Comparison of ENCODE assay signal across 8 cellular contexts in the genomic region with DNA sequence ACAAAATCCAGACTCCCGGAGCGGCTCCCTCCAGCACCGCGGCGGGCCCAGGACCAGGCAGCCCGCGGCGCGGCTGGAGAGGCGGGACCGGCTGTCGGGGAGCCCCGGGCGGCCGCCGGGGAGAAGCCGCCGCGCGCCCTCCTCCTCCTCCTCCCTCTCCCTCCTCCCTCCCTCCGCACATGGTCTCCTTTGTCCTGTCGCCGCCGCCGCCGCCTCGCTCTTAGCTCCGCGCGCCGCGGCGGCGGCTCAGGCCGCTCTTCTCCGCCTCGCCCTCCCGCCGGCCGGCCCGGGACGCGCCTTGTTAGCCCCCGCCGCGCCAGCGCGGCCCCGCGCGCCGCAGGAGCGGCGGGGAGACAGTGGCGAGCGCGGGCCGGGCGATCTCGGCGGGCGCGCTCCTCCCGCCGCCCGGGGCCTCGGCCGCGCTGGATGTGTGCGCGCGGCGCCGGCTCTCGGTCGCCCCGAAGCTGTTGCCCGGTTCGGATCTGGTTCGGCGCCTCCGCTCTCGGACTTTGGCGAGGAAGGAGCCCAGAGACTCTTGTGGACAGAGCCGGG.
A peak's percentile ranks its signal among the peaks of the same experiment; 100 is the strongest.
DNase-seq lines count a peak whose midpoint lies in the region; ATAC-seq and TF ChIP-seq lines count a peak whose summit lies in the region.

No MANE protein-coding gene starts in this region.

- H3K4me3 Mint-ChIP-seq in activated CD4-positive, alpha-beta memory T cell treated with anti-CD3 and anti-CD28 coated beads for 36 hours = peak overlapping the region; percentile 74
- peak overlapping the region; percentile 98 for H3K4me3 Mint-ChIP-seq in natural killer cell treated with Interleukin-12 subunit alpha and Interleukin-12 subunit beta and Interleukin-15 and Interleukin-18, amount 100 ng/mL, for 72 hours

- intact Hi-C loops in activated CD4-positive, alpha-beta memory T cell treated with anti-CD3 and anti-CD28 coated beads for 36 hours (cut with micrococcal nuclease) = loop anchor here (2.0 kb wide), 1 partner anchor 46 kb away; no protein-coding TSS in a partner anchor

- H3K9me3 Mint-ChIP-seq in activated CD4-positive, alpha-beta memory T cell treated with anti-CD3 and anti-CD28 coated beads for 36 hours = no peaks in the 10 kb centered on the region
- no peaks in the 10 kb centered on the region for H3K9me3 Mint-ChIP-seq in natural killer cell treated with Interleukin-12 subunit alpha and Interleukin-12 subunit beta and Interleukin-15 and Interleukin-18, amount 100 ng/mL, for 72 hours

- POLR2A ChIA-PET in activated CD4-positive, alpha-beta memory T cell treated with anti-CD3 and anti-CD28 coated beads for 36 hours (lab: Charles Lee) = interaction anchor here (0.9 to 1.4 kb wide), 2 partner anchors 12 to 83 kb away, joined by 3 read pairs; no protein-coding TSS in a partner anchor

- H3K4me3 ChIP-seq in fibroblast of pulmonary artery (replicated peaks; ENCODE audit: low read depth, low read length) = peak overlapping the region; percentile 73

- peaks cover 37% of the 10 kb centered on the region for H3K27me3 Mint-ChIP-seq in activated CD4-positive, alpha-beta memory T cell treated with anti-CD3 and anti-CD28 coated beads for 36 hours
- H3K27me3 Mint-ChIP-seq in natural killer cell treated with Interleukin-12 subunit alpha and Interleukin-12 subunit beta and Interleukin-15 and Interleukin-18, amount 100 ng/mL, for 72 hours = no peaks in the 10 kb centered on the region

- H3K27ac Mint-ChIP-seq in activated CD4-positive, alpha-beta memory T cell treated with anti-CD3 and anti-CD28 coated beads for 36 hours = no peak overlapping the region
- no peak overlapping the region for H3K27ac Mint-ChIP-seq in natural killer cell treated with Interleukin-12 subunit alpha and Interleukin-12 subunit beta and Interleukin-15 and Interleukin-18, amount 100 ng/mL, for 72 hours

- ATAC-seq in GM19395 (IDR thresholded peaks at IDR 0.05; ENCODE audit: unreplicated experiment) (peak; percentile 38), HG03571 (IDR thresholded peaks at IDR 0.05; ENCODE audit: unreplicated experiment) (peak; percentile 38), HG02840 (IDR thresholded peaks at IDR 0.05; ENCODE audit: low FRiP score, unreplicated experiment) (no peak)
- ATAC-seq in natural killer cell treated with Interleukin-12 subunit alpha and Interleukin-12 subunit beta and Interleukin-15 and Interleukin-18, amount 100 ng/mL, for 72 hours = peak; percentile 60 to 67

- DNase-seq in COR-L47 (lab: John Stamatoyannopoulos, UW) = peak; percentile 49
- DNase-seq in activated CD4-positive, alpha-beta memory T cell treated with anti-CD3 and anti-CD28 coated beads for 36 hours = peak; percentile 20
- peak; percentile 30 for DNase-seq in fibroblast of pulmonary artery (ENCODE audit: low read depth)
- no peak for DNase-seq in natural killer cell treated with Interleukin-12 subunit alpha and Interleukin-12 subunit beta and Interleukin-15 and Interleukin-18, amount 100 ng/mL, for 72 hours (ENCODE audit: low spot score)
- DNase-seq in DMS153 treated with DMSO at 0.1 percent for 48 hours (lab: John Stamatoyannopoulos, UW; ENCODE audit: unreplicated experiment) = no peak

- TF ChIP-seq CTCF in fibroblast of pulmonary artery (IDR thresholded peaks at IDR 0.05; ENCODE audit: low read length, missing control alignments) = no peak

- CTCF ChIA-PET in activated CD4-positive, alpha-beta memory T cell treated with anti-CD3 and anti-CD28 coated beads for 36 hours (lab: Charles Lee) = no interaction called here

- peaks cover 7% of the 10 kb centered on the region for H3K4me1 Mint-ChIP-seq in activated CD4-positive, alpha-beta memory T cell treated with anti-CD3 and anti-CD28 coated beads for 36 hours (ENCODE audit: low read depth)
- peaks cover 24 to 37% of the 10 kb centered on the region in 2 donors for H3K4me1 Mint-ChIP-seq in natural killer cell treated with Interleukin-12 subunit alpha and Interleukin-12 subunit beta and Interleukin-15 and Interleukin-18, amount 100 ng/mL, for 72 hours (ENCODE audit: low read depth in 2 of 2)

- H3K36me3 Mint-ChIP-seq in activated CD4-positive, alpha-beta memory T cell treated with anti-CD3 and anti-CD28 coated beads for 36 hours = peaks cover 2% of the 10 kb centered on the region
- H3K36me3 Mint-ChIP-seq in natural killer cell treated with Interleukin-12 subunit alpha and Interleukin-12 subunit beta and Interleukin-15 and Interleukin-18, amount 100 ng/mL, for 72 hours = peaks cover 5% of the 10 kb centered on the region

Comparison
In these comparisons a context has a peak if more than half of its experiments do, and no peak if none do; other contexts are left out.
1. DNase-seq: peak in COR-L47 (single experiment), activated CD4-positive, alpha-beta memory T cell treated with anti-CD3 and anti-CD28 coated beads for 36 hours (single experiment) and fibroblast of pulmonary artery (single experiment); none in natural killer cell treated with Interleukin-12 subunit alpha and Interleukin-12 subunit beta and Interleukin-15 and Interleukin-18, amount 100 ng/mL, for 72 hours (single experiment) and DMS153 treated with DMSO at 0.1 percent for 48 hours (single experiment).